Comparison of ENCODE assay signal across 19 cellular contexts in the genomic region with DNA sequence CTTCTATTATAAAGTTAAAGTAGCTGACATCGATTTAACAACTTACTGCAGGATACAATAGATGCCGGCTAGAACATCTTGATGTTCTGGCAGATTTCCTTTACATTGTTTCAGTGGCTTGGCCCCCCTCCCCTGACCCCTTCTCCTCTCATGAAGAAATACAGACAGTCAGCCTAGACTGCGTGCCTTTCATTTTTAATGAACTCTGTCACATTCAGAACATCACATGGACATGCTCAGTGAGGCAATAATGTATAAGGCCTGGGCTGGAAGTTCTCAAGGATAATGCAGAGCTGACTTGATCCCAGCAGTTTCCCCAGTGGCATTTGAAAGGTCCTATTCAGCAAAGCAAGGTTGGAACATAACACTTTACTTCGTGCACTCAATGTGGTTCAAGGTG.
"Had no signal": no experiment of that assay in that cellular context is flagged by ENCODE, and none has a peak within 500 bp of the region (broad histone marks: within the 10 kb centered on the region; RNA-seq: fewer than 3 reads in every experiment).

No MANE protein-coding gene starts in this region.

- H3K9ac ChIP-seq: parathyroid adenoma had no signal

- H3K27me3 ChIP-seq: right lobe of liver, spleen, stomach had no signal

- DNase-seq: effector CD8-positive, alpha-beta T cell; foreskin keratinocyte; immature natural killer cell; kidney; left colon; mesendoderm; naive B cell; occipital lobe; right lobe of liver; spleen; stimulated activated CD4-positive, alpha-beta T cell treated with anti-CD3 and anti-CD28 coated beads, Interleukin-15, amount 100 ng/mL, for 24 hours; stimulated activated CD4-positive, alpha-beta T cell treated with anti-CD3 and anti-CD28 coated beads, Interleukin-1b, Interleukin-23, amount 100 ng/mL, for 48 hours; stimulated activated naive CD4-positive, alpha-beta T cell; stomach; substantia nigra; trophoblast cell had no signal

- H3K4me1 ChIP-seq: foreskin keratinocyte, parathyroid adenoma, prostate gland, right lobe of liver had no signal

- H3K4me3 ChIP-seq: coronary artery, prostate gland, right lobe of liver, spleen, stomach had no signal

- H3K9me3 ChIP-seq: prostate gland, right lobe of liver, spleen, stomach had no signal

- H3K36me3 ChIP-seq: prostate gland, right lobe of liver, spleen, stomach had no signal
